1 cellular context compared by ENCODE assay signal in genomic region chr4:182578402-182578801, GRCh38.
TF ChIP-seq lines count a peak whose summit lies in the region.

No MANE protein-coding gene starts in this region.

TF ChIP-seq in HEK293, 187 proteins besides CTCF, POLR2A, EP300 and RAD21 (continued from another document):
- no peak for TF ChIP-seq YY2 (tag by site-specific recombination; IDR thresholded peaks at IDR 0.05)
- 0 out of 2 replicates have a peak, but pooled peaks have one; percentile 8 for TF ChIP-seq GFI1B (tag by site-specific recombination; IDR thresholded peaks at IDR 0.05)
- no peak for TF ChIP-seq KLF9 (tag by site-specific recombination; IDR thresholded peaks at IDR 0.05; ENCODE audit: low read depth)
- TF ChIP-seq, protein P1, sequence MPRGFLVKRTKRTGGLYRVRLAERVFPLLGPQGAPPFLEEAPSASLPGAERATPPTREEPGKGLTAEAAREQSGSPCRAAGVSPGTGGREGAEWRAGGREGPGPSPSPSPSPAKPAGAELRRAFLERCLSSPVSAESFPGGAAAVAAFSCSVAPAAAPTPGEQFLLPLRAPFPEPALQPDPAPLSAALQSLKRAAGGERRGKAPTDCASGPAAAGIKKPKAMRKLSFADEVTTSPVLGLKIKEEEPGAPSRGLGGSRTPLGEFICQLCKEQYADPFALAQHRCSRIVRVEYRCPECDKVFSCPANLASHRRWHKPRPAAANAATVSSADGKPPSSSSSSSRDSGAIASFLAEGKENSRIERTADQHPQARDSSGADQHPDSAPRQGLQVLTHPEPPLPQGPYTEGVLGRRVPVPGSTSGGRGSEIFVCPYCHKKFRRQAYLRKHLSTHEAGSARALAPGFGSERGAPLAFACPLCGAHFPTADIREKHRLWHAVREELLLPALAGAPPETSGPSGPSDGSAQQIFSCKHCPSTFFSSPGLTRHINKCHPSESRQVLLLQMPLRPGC (tag by site-specific recombination; IDR thresholded peaks at IDR 0.05): no peak
- TF ChIP-seq MYNN (tag by site-specific recombination; IDR thresholded peaks at IDR 0.05; ENCODE audit: borderline replicate concordance): no peak
- TF ChIP-seq ZNF146 (tag by site-specific recombination; IDR thresholded peaks at IDR 0.05): no peak
- no peak for TF ChIP-seq ZNF311 (tag by site-specific recombination; IDR thresholded peaks at IDR 0.05; ENCODE audit: borderline replicate concordance)
- TF ChIP-seq TSHZ1 (tag by site-specific recombination; IDR thresholded peaks at IDR 0.05; ENCODE audit: borderline replicate concordance): peak; percentile 79; the same call in 1 of the 2 replicates
- TF ChIP-seq ZIC2 (tag by site-specific recombination; IDR thresholded peaks at IDR 0.05): no peak
- TF ChIP-seq, protein P2, sequence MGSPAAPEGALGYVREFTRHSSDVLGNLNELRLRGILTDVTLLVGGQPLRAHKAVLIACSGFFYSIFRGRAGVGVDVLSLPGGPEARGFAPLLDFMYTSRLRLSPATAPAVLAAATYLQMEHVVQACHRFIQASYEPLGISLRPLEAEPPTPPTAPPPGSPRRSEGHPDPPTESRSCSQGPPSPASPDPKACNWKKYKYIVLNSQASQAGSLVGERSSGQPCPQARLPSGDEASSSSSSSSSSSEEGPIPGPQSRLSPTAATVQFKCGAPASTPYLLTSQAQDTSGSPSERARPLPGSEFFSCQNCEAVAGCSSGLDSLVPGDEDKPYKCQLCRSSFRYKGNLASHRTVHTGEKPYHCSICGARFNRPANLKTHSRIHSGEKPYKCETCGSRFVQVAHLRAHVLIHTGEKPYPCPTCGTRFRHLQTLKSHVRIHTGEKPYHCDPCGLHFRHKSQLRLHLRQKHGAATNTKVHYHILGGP (tag by site-specific recombination; IDR thresholded peaks at IDR 0.05): no peak
- no peak for TF ChIP-seq ZNF2 (tag by site-specific recombination; IDR thresholded peaks at IDR 0.05)
- TF ChIP-seq, protein P3, sequence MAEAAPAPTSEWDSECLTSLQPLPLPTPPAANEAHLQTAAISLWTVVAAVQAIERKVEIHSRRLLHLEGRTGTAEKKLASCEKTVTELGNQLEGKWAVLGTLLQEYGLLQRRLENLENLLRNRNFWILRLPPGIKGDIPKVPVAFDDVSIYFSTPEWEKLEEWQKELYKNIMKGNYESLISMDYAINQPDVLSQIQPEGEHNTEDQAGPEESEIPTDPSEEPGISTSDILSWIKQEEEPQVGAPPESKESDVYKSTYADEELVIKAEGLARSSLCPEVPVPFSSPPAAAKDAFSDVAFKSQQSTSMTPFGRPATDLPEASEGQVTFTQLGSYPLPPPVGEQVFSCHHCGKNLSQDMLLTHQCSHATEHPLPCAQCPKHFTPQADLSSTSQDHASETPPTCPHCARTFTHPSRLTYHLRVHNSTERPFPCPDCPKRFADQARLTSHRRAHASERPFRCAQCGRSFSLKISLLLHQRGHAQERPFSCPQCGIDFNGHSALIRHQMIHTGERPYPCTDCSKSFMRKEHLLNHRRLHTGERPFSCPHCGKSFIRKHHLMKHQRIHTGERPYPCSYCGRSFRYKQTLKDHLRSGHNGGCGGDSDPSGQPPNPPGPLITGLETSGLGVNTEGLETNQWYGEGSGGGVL (tag by site-specific recombination; IDR thresholded peaks at IDR 0.05): no peak
- TF ChIP-seq, protein P4, sequence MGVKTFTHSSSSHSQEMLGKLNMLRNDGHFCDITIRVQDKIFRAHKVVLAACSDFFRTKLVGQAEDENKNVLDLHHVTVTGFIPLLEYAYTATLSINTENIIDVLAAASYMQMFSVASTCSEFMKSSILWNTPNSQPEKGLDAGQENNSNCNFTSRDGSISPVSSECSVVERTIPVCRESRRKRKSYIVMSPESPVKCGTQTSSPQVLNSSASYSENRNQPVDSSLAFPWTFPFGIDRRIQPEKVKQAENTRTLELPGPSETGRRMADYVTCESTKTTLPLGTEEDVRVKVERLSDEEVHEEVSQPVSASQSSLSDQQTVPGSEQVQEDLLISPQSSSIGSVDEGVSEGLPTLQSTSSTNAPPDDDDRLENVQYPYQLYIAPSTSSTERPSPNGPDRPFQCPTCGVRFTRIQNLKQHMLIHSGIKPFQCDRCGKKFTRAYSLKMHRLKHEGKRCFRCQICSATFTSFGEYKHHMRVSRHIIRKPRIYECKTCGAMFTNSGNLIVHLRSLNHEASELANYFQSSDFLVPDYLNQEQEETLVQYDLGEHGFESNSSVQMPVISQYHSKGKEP (tag by site-specific recombination; IDR thresholded peaks at IDR 0.05): no peak
- no peak for TF ChIP-seq ZNF830 (tag by site-specific recombination; IDR thresholded peaks at IDR 0.05; ENCODE audit: low read depth)
- TF ChIP-seq ZNF24 (tag by site-specific recombination; IDR thresholded peaks at IDR 0.05): peak; percentile 90
- no peak for TF ChIP-seq ZNF416 (tag by site-specific recombination; IDR thresholded peaks at IDR 0.05)
- no peak for TF ChIP-seq ZNF701 (tag by site-specific recombination; IDR thresholded peaks at IDR 0.05)
- TF ChIP-seq, protein P5, sequence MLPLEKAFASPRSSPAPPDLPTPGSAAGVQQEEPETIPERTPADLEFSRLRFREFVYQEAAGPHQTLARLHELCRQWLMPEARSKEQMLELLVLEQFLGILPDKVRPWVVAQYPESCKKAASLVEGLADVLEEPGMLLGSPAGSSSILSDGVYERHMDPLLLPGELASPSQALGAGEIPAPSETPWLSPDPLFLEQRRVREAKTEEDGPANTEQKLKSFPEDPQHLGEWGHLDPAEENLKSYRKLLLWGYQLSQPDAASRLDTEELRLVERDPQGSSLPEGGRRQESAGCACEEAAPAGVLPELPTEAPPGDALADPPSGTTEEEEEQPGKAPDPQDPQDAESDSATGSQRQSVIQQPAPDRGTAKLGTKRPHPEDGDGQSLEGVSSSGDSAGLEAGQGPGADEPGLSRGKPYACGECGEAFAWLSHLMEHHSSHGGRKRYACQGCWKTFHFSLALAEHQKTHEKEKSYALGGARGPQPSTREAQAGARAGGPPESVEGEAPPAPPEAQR (tag by site-specific recombination; IDR thresholded peaks at IDR 0.05): no peak
- TF ChIP-seq, protein P6, sequence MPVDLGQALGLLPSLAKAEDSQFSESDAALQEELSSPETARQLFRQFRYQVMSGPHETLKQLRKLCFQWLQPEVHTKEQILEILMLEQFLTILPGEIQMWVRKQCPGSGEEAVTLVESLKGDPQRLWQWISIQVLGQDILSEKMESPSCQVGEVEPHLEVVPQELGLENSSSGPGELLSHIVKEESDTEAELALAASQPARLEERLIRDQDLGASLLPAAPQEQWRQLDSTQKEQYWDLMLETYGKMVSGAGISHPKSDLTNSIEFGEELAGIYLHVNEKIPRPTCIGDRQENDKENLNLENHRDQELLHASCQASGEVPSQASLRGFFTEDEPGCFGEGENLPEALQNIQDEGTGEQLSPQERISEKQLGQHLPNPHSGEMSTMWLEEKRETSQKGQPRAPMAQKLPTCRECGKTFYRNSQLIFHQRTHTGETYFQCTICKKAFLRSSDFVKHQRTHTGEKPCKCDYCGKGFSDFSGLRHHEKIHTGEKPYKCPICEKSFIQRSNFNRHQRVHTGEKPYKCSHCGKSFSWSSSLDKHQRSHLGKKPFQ (tag by site-specific recombination; IDR thresholded peaks at IDR 0.05): no peak
- no peak for TF ChIP-seq KLF1 (tag by site-specific recombination; IDR thresholded peaks at IDR 0.05)
